In the genomic region with DNA sequence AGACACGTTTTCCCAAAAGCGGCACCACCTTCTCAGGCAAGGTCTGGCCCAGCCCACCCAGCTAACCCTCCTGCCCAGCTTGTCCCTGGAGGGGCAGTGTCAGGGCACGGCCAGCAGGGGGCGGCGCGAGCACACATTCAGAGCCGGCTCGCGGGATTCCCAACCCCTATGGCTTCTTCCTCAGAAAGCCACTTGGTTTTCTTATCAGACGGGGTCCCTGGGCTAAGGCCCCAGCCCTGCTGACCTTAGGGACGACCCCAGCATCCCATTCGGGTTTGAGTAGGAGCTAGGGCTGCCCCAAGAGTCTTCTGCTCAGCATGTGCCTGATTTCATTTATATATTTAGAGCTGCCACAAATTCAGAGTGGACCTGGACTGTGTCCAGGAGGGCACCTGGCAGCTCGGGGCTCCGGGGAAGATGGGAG, we compare ENCODE assay signal across 8 cellular contexts. TPM values are rescaled to one million over a fixed set of nuclear protein-coding genes. Genes with fewer than 3 reads are reported as not detected.
DNase-seq lines count a peak whose midpoint lies in the region; ATAC-seq lines count a peak whose summit lies in the region.

No MANE protein-coding gene starts in this region.

- no peak overlapping the region for H3K18ac ChIP-seq in mesenchymal stem cell (ENCODE audit: low read depth in 1 of 2, low read length in 2 of 2)

- peaks cover 37% of the 10 kb centered on the region for H3K4me1 Mint-ChIP-seq in activated CD4-positive, alpha-beta memory T cell treated with anti-CD3 and anti-CD28 coated beads, Interleukin-2, amount 10 ng/mL, durations not matched to agents 7 days and 5 days

- no peak overlapping the region for H3K27ac Mint-ChIP-seq in activated CD4-positive, alpha-beta memory T cell treated with anti-CD3 and anti-CD28 coated beads, Interleukin-2, amount 10 ng/mL, durations not matched to agents 7 days and 5 days

- no peak overlapping the region for H2BK15ac ChIP-seq in mesenchymal stem cell (ENCODE audit: low read depth, poor library complexity, severe bottlenecking)

- no peaks in the 10 kb centered on the region for H3K79me1 ChIP-seq in mesenchymal stem cell (replicated peaks; ENCODE audit: low read length, poor library complexity, severe bottlenecking)

- no peak overlapping the region for H2BK5ac ChIP-seq in mesenchymal stem cell (ENCODE audit: low read depth, low read length, poor library complexity, severe bottlenecking)

- H3K4ac ChIP-seq in mesenchymal stem cell (ENCODE audit: low read depth in 1 of 2, low read length in 2 of 2), result no peak overlapping the region

- peaks cover 5% of the 10 kb centered on the region for H3K36me3 Mint-ChIP-seq in activated CD4-positive, alpha-beta memory T cell treated with anti-CD3 and anti-CD28 coated beads, Interleukin-2, amount 10 ng/mL, durations not matched to agents 7 days and 5 days (ENCODE audit: low read depth)

- H2AK5ac ChIP-seq in mesenchymal stem cell (ENCODE audit: low read length, severe bottlenecking), result no peak overlapping the region

- H3K27me3 ChIP-seq in mesenchymal stem cell (ENCODE audit: control insufficient read depth in 1 of 2, insufficient read depth in 1 of 2, low read length in 2 of 2), result peaks cover 0 to 14% of the 10 kb centered on the region in 2 experiments

- ATAC-seq in HG03103 (IDR thresholded peaks at IDR 0.05; ENCODE audit: low read depth, unreplicated experiment), result peak; percentile 80

- no peaks in the 10 kb centered on the region for H3K9me3 Mint-ChIP-seq in activated CD4-positive, alpha-beta memory T cell treated with anti-CD3 and anti-CD28 coated beads, Interleukin-2, amount 10 ng/mL, durations not matched to agents 7 days and 5 days

- no peak overlapping the region for H2AFZ ChIP-seq in mesenchymal stem cell (ENCODE audit: low read depth, low read length)

- H4K8ac ChIP-seq in mesenchymal stem cell (ENCODE audit: low read length), result no peak overlapping the region

- no peak overlapping the region for H3K4me3 Mint-ChIP-seq in activated CD4-positive, alpha-beta memory T cell treated with anti-CD3 and anti-CD28 coated beads, Interleukin-2, amount 10 ng/mL, durations not matched to agents 7 days and 5 days

- H2BK120ac ChIP-seq in mesenchymal stem cell (ENCODE audit: low read depth, low read length), result no peak overlapping the region

- CTCF ChIA-PET in activated CD4-positive, alpha-beta memory T cell treated with anti-CD3 and anti-CD28 coated beads, Interleukin-2, amount 10 ng/mL, durations not matched to agents 7 days and 5 days (lab: Charles Lee), result interaction anchor here (0.6 to 4.2 kb wide), 88 partner anchors 9 to 1045 kb away, joined by 3 to 98 read pairs (median 4); partner anchors contain the start of genes ABHD2, FANCI, HAPLN3 and POLG

- peak overlapping the region; percentile 70 for H3K9ac ChIP-seq in mesenchymal stem cell (ENCODE audit: low read length)

- POLR2A ChIA-PET in activated CD4-positive, alpha-beta memory T cell treated with anti-CD3 and anti-CD28 coated beads, Interleukin-2, amount 10 ng/mL, durations not matched to agents 7 days and 5 days (lab: Charles Lee), result interaction anchor here (0.6 to 5.4 kb wide), 5 partner anchors 12 to 128 kb away, joined by 3 to 40 read pairs (median 3); partner anchors contain the start of genes FANCI and POLG

- H3K36me3 ChIP-seq in mesenchymal stem cell (ENCODE audit: control insufficient read depth in 1 of 2, insufficient read depth in 2 of 2, low read depth in 1 of 2, low read length in 2 of 2), result no peaks in the 10 kb centered on the region

- no peak overlapping the region for H3K23ac ChIP-seq in mesenchymal stem cell (ENCODE audit: low read length in 2 of 2)

- no peak overlapping the region for H4K91ac ChIP-seq in mesenchymal stem cell (ENCODE audit: low read length)

- WGBS in mesenchymal stem cell, result 9% methylated on average over 14 of the region's 14 CpGs

- peak overlapping the region in 1 of 2 experiments; percentile 60 for H3K4me3 ChIP-seq in mesenchymal stem cell (ENCODE audit: insufficient read depth in 1 of 2, low read depth in 1 of 2, low read length in 2 of 2)

- H3K4me2 ChIP-seq in mesenchymal stem cell (ENCODE audit: low read length, poor library complexity, severe bottlenecking), result peak overlapping the region; percentile 33

- peak; percentile 49 for DNase-seq in SIG-M5 treated with dmso at 0.1 percent for 504 hours (lab: John Stamatoyannopoulos, UW; ENCODE audit: unreplicated experiment)
- DNase-seq in SIG-M5 (lab: John Stamatoyannopoulos, UW), result no peak
- peak; percentile 7 for DNase-seq in NCI-H748 treated with DMSO at 0.1 percent for 48 hours (lab: John Stamatoyannopoulos, UW)
- peak; percentile 73 for DNase-seq in activated CD4-positive, alpha-beta memory T cell treated with anti-CD3 and anti-CD28 coated beads, Interleukin-2, amount 10 ng/mL, durations not matched to agents 7 days and 5 days
- peak; percentile 92 for DNase-seq in ecto neural progenitor cell (ENCODE audit: low spot score)
- DNase-seq in mesenchymal stem cell, result peak; percentile 66
- peak; percentile 51 for DNase-seq in stimulated activated CD8-positive, alpha-beta memory T cell treated with anti-CD3 and anti-CD28 coated beads, Interleukin-12 subunit alpha, Interleukin-12 subunit beta, amount 100 ng/mL, for 4 hours (ENCODE audit: low read depth)

- no peaks in the 10 kb centered on the region for H3K4me1 ChIP-seq in mesenchymal stem cell (ENCODE audit: control insufficient read depth, insufficient read depth, low read depth, low read length)

- H3K14ac ChIP-seq in mesenchymal stem cell (ENCODE audit: low read length in 2 of 2), result no peak overlapping the region

- H3K9me3 ChIP-seq in mesenchymal stem cell (ENCODE audit: control insufficient read depth, low read length), result no peaks in the 10 kb centered on the region

- peaks cover 1% of the 10 kb centered on the region for H3K27me3 Mint-ChIP-seq in activated CD4-positive, alpha-beta memory T cell treated with anti-CD3 and anti-CD28 coated beads, Interleukin-2, amount 10 ng/mL, durations not matched to agents 7 days and 5 days

- no peak overlapping the region for H2BK12ac ChIP-seq in mesenchymal stem cell (ENCODE audit: low read length in 2 of 2)

- no peak overlapping the region for H3K27ac ChIP-seq in mesenchymal stem cell (ENCODE audit: low read length, poor library complexity, severe bottlenecking)

RNA-seq across cellular contexts. Expression of gene RLBP1, which starts 14.5 kb away (rescaled TPM):
- not detected for total RNA-seq in activated CD4-positive, alpha-beta memory T cell treated with anti-CD3 and anti-CD28 coated beads, Interleukin-2, amount 10 ng/mL, durations not matched to agents 7 days and 5 days
- not detected for polyA plus RNA-seq in mesenchymal stem cell (2013, experiment 1 of 2)
- polyA plus RNA-seq in mesenchymal stem cell (2013, experiment 2 of 2), result not detected

RNA-seq across cellular contexts. Expression of gene FANCI, which starts 36.9 kb away (rescaled TPM):
- 100 to 1,000 TPM; 196 TPM for total RNA-seq in activated CD4-positive, alpha-beta memory T cell treated with anti-CD3 and anti-CD28 coated beads, Interleukin-2, amount 10 ng/mL, durations not matched to agents 7 days and 5 days
- polyA plus RNA-seq in mesenchymal stem cell (2013, experiment 1 of 2), result 6.6 TPM
- polyA plus RNA-seq in mesenchymal stem cell (2013, experiment 2 of 2), result 6.5 TPM
